Comparison of ENCODE assay signal across 20 cellular contexts in genomic region chr5:126716861-126717260, GRCh38.
"Had no signal": no experiment of that assay in that cellular context is flagged by ENCODE, and none has a peak within 500 bp of the region (broad histone marks: within the 10 kb centered on the region; RNA-seq: fewer than 3 reads in every experiment).

No MANE protein-coding gene starts in this region.

- H3K4me1 Mint-ChIP-seq: activated T-helper 17 cell treated with anti-CD3 and anti-CD28 coated beads, Interleukin-2, amount 50 U/mL, for 72 hours; brain had no signal

- H3K9me3 Mint-ChIP-seq: activated naive CD4-positive, alpha-beta T cell treated with anti-CD3 and anti-CD28 coated beads for 36 hours; activated T-helper 17 cell treated with anti-CD3 and anti-CD28 coated beads, Interleukin-2, amount 50 U/mL, for 72 hours had no signal

- H3K36me3 Mint-ChIP-seq: activated naive CD8-positive, alpha-beta T cell; brain had no signal

- H3K27ac Mint-ChIP-seq: activated naive CD4-positive, alpha-beta T cell treated with anti-CD3 and anti-CD28 coated beads for 36 hours; activated naive CD8-positive, alpha-beta T cell; activated T-helper 17 cell treated with anti-CD3 and anti-CD28 coated beads, Interleukin-2, amount 50 U/mL, for 72 hours; brain; T-helper 1 cell treated with Interleukin-12 subunit alpha and Interleukin-12 subunit beta and Interleukin-4 antibody, amounts not matched to agents 30 μg/mL and 1 μg/mL, for 36 hours had no signal

- H2AFZ ChIP-seq: PC-9 had no signal

- H3K4me3 ChIP-seq: PC-9 had no signal

- H3K4me2 ChIP-seq: PC-9 had no signal

- H3K27ac ChIP-seq: PC-9 had no signal

- ATAC-seq: activated CD4-positive, CD25-positive, alpha-beta regulatory T cell treated with anti-CD3 and anti-CD28 coated beads, Interleukin-2, amount 50 U/mL, for 24 hours; activated T-helper 17 cell treated with anti-CD3 and anti-CD28 coated beads, Interleukin-2, amount 50 U/mL, for 72 hours had no signal

- H3K27me3 Mint-ChIP-seq: activated naive CD8-positive, alpha-beta T cell; activated T-helper 17 cell treated with anti-CD3 and anti-CD28 coated beads, Interleukin-2, amount 50 U/mL, for 72 hours had no signal

- DNase-seq: activated CD4-positive, alpha-beta T cell treated with anti-CD3 and anti-CD28 coated beads for 4 hours; activated gamma-delta T cell; activated naive CD4-positive, alpha-beta T cell treated with anti-CD3 and anti-CD28 coated beads for 36 hours; activated T-cell treated with anti-CD3 and anti-CD28 coated beads for 4 hours; activated T-cell treated with anti-CD3 and anti-CD28 coated beads, Interleukin-2, amount 50 U/mL, for 48 hours; amygdala; MM.1S; NCI-H1105; NCI-H1436 treated with DMSO at 0.1 percent for 48 hours; NCI-H187; NCI-H2081; NCI-H510A treated with DMSO at 0.1 percent for 48 hours; NCI-H69; PC-9; SHP77 treated with DMSO at 0.1 percent for 48 hours had no signal

- H3K4me3 Mint-ChIP-seq: activated naive CD4-positive, alpha-beta T cell treated with anti-CD3 and anti-CD28 coated beads for 36 hours; activated naive CD8-positive, alpha-beta T cell; activated T-helper 17 cell treated with anti-CD3 and anti-CD28 coated beads, Interleukin-2, amount 50 U/mL, for 72 hours; brain; T-helper 1 cell treated with Interleukin-12 subunit alpha and Interleukin-12 subunit beta and Interleukin-4 antibody, amounts not matched to agents 30 μg/mL and 1 μg/mL, for 36 hours had no signal
